Comparison of ENCODE assay signal across 1 cellular context in genomic region chr1:108679586-108680213, GRCh38.
TF ChIP-seq lines count a peak whose summit lies in the region.

No MANE protein-coding gene starts in this region.

TF ChIP-seq in GM23338, 12 proteins besides CTCF, POLR2A, EP300 and RAD21 (continued from another document):
- no peak for TF ChIP-seq ZNF114 (CRISPR knock-in tag; IDR thresholded peaks at IDR 0.05)
- TF ChIP-seq POLR2AphosphoS5 (IDR thresholded peaks at IDR 0.05; ENCODE audit: low read depth): no peak
- TF ChIP-seq STAT1 (IDR thresholded peaks at IDR 0.05; ENCODE audit: unreplicated experiment): no peak
- no peak for TF ChIP-seq EZH2 (IDR thresholded peaks at IDR 0.05; ENCODE audit: low read depth, unreplicated experiment)
- TF ChIP-seq EZH2phosphoT487 (IDR thresholded peaks at IDR 0.05; ENCODE audit: unreplicated experiment): no peak
- TF ChIP-seq ZNF462 (CRISPR knock-in tag; IDR thresholded peaks at IDR 0.05): no peak
- no peak for TF ChIP-seq NANOG (IDR thresholded peaks at IDR 0.05; ENCODE audit: borderline replicate concordance)
